Comparison of ENCODE assay signal across 29 cellular contexts in the genomic region with DNA sequence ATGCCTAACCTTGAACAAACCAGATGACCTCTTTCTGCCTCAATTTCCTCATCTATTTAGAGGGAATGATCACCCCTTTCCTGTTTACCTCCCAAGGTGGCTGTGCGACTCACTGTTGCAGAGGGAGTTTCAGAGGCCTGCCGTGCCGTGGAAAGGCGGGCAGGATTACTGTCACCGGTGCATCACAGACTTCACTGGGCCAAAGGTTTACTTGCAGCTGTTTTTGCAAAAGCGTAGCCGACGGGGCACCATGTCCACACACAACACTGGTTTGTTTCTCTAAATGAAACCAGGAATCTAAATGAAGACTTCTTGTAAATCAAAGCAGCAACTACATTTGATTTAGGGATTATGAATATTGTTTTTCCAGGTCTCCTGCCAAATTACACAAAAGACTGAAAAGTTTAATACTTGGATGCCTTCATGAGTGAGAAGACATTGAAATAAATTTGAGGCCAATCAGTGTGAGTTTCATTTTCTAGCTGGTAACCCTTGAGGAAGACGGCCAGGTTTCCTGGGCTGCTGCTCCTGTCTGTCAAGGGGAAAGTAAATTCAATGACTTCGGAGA.
DNase-seq lines count a peak whose midpoint lies in the region; ATAC-seq and TF ChIP-seq lines count a peak whose summit lies in the region.
"Had no signal": no experiment of that assay in that cellular context is flagged by ENCODE, and none has a peak within 500 bp of the region (broad histone marks: within the 10 kb centered on the region; RNA-seq: fewer than 3 reads in every experiment).

No MANE protein-coding gene starts in this region.

- H3K27me3 ChIP-seq in thoracic aorta (replicated peaks; ENCODE audit: insufficient read depth) = no peaks in the 10 kb centered on the region
- H3K27me3 ChIP-seq: tibial artery had no signal

- TF ChIP-seq CTCF in thoracic aorta (IDR thresholded peaks at IDR 0.05) = no peak

- peaks cover 0 to 11% of the 10 kb centered on the region in 2 donors for H3K4me1 ChIP-seq in thoracic aorta (ENCODE audit: control insufficient read depth in 1 of 2, low read depth in 2 of 2)
- H3K4me1 ChIP-seq: gastroesophageal sphincter, tibial artery had no signal

- H3K9me3 ChIP-seq in thoracic aorta = no peaks in the 10 kb centered on the region
- H3K9me3 ChIP-seq: gastroesophageal sphincter, tibial artery had no signal

- DNase-seq in LoVo (ENCODE audit: low spot score) (peak; percentile 5), SW480 (ENCODE audit: low spot score) (peak; percentile 11), fibroblast of peridontal ligament (ENCODE audit: extremely low read depth) (peak; percentile 75), thoracic aorta (ENCODE audit: low spot score) (no peak), NCI-H510A (lab: John Stamatoyannopoulos, UW) (no peak)
- no peak for DNase-seq in stimulated activated naive CD8-positive, alpha-beta T cell treated with anti-CD3 and anti-CD28 coated beads, Interleukin-15, Interleukin-2, amounts not matched to agents 100 U/mL and 50 U/mL, for 24 hours
- DNase-seq: activated B cell treated with CpG ODN at 0.5 μM for 24 hours; activated CD4-positive, alpha-beta T cell treated with anti-CD3 and anti-CD28 coated beads, Interleukin-2, amount 50 U/mL, for 1 hour; activated gamma-delta T cell; activated naive CD8-positive, alpha-beta T cell treated with anti-CD3 and anti-CD28 coated beads, Interleukin-2, amount 10 ng/mL, durations not matched to agents 7 days and 5 days; activated T-cell treated with anti-CD3 and anti-CD28 coated beads, Interleukin-2, amount 50 U/mL, for 24 hours; caudate nucleus; COR-L47; erythroblast; midbrain; naive thymus-derived CD8-positive, alpha-beta T cell; NCI-H1694 treated with DMSO at 0.1 percent for 48 hours; NCI-H446 treated with DMSO at 0.1 percent for 48 hours; NCI-H82; occipital lobe; stimulated activated naive CD4-positive, alpha-beta T cell treated with Interleukin-2 at 50 U/mL for 16 hours; tibial artery had no signal

- no peaks in the 10 kb centered on the region for H3K36me3 ChIP-seq in thoracic aorta
- H3K36me3 ChIP-seq: gastroesophageal sphincter, tibial artery had no signal

- peak overlapping the region in 1 of 2 donors; percentile 21 for H3K27ac ChIP-seq in thoracic aorta
- H3K27ac ChIP-seq: C4-2B, gastroesophageal sphincter, RWPE1, SK-N-MC, skin epidermis, tibial artery had no signal

- H3K4me3 ChIP-seq in thoracic aorta = peak overlapping the region; percentile 43
- H3K4me3 ChIP-seq: gastroesophageal sphincter, SK-N-MC, skin epidermis had no signal

- ATAC-seq in thoracic aorta (ENCODE audit: insufficient number of reproducible peaks, low FRiP score, low read depth) = no peak
- ATAC-seq in HG03378 (IDR thresholded peaks at IDR 0.05; ENCODE audit: unreplicated experiment) = no peak
- ATAC-seq in stimulated activated naive CD8-positive, alpha-beta T cell treated with anti-CD3 and anti-CD28 coated beads, Interleukin-15, Interleukin-2, amounts not matched to agents 100 U/mL and 50 U/mL, for 24 hours = no peak
- ATAC-seq: gastroesophageal sphincter; HepG2; naive thymus-derived CD8-positive, alpha-beta T cell had no signal

Comparison
In these comparisons a context has a peak if more than half of its experiments do, and no peak if none do; other contexts are left out.
1. DNase-seq: peak in LoVo (single experiment), SW480 (single experiment) and fibroblast of peridontal ligament (single experiment); none in thoracic aorta (single experiment), stimulated activated naive CD8-positive, alpha-beta T cell treated with anti-CD3 and anti-CD28 coated beads, Interleukin-15, Interleukin-2, amounts not matched to agents 100 U/mL and 50 U/mL, for 24 hours (single experiment) and NCI-H510A (single experiment).